ENCODE assay signal across 21 cellular contexts in the genomic region with DNA sequence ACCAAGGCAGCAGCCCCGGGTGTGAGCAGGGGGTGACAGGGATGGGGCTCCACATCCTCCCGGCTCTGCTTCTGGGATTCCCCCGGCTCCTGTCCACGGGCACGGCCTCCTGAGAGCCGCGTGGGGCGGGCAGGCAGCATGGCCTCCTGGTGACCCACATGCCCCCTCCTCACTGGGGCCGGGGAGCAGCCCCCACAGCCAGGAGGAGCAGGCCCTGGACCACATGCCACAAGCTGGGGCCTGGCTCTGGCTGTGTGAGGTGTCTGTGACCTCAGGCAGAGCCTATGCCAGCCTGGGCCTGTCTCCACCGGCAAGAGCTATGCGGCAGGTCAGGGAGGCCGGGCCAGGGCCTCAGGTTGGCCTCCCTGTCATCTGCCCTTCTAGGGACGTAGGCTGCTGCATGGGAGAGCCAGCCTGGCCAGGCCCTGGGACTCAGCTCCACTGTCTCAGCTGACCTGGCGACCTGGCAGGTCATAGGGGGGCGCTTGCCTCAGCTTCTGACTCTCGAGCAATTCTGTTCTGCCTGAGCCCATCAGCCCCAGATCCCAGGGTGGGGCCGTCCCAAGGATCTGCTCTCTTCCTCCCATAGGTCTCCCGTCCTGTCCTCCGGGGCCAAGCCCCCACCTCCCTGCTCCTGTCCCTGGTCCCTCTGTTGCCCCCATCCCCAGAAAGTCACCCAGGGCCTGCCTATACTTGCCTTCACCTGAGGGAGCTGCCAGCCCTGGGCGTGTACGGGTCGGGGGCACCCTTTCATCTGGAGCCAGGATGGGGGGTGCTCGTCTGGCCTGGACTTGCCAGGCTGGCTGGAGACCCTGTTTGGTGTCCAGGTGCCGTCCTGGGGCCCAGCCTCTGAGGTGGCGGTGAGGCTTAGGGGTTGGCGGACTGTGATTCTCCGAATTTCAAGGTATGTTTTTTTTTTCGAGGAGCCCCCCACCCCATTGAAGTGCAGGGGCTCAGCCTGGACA. TPM values are rescaled to one million over a fixed set of nuclear protein-coding genes. Genes with fewer than 3 reads are reported as not detected.
DNase-seq lines count a peak whose midpoint lies in the region; ATAC-seq, FAIRE-seq and TF ChIP-seq lines count a peak whose summit lies in the region.
"Had no signal": no experiment of that assay in that cellular context is flagged by ENCODE, and none has a peak within 500 bp of the region (broad histone marks: within the 10 kb centered on the region; RNA-seq: fewer than 3 reads in every experiment).

No MANE protein-coding gene starts in this region.

- no peak for TF ChIP-seq EP300 in SK-N-SH (IDR thresholded peaks at IDR 0.05; ENCODE audit: borderline replicate concordance in 1 of 2, low read depth in 1 of 2, low read length in 1 of 2)
- TF ChIP-seq EP300 in suprapubic skin (IDR thresholded peaks at IDR 0.05), result no peak
- TF ChIP-seq EP300 in sigmoid colon (IDR thresholded peaks at IDR 0.05), result no peak

- WGBS in SK-N-SH (ENCODE audit: low lambda C conversion rate), result 78% methylated on average over 13 of the region's 28 CpGs
- 68% methylated on average over 9 of the region's 28 CpGs for WGBS in suprapubic skin
- WGBS in sigmoid colon, 2 donors, result 76 to 88% methylated on average over 28 of the region's 28 CpGs

- H3K4me3 ChIP-seq in SK-N-SH (ENCODE audit: low read depth in 2 of 2, low read length in 1 of 2), result no peak overlapping the region
- H3K4me3 ChIP-seq in keratinocyte (ENCODE audit: control insufficient read depth in 2 of 3, extremely low read depth in 1 of 3, insufficient read depth in 2 of 3, low read depth in 1 of 3, low read length in 3 of 3), result peak overlapping the region; percentile 23 to 27 (median 25)
- peak overlapping the region; percentile 21 for H3K4me3 ChIP-seq in suprapubic skin
- H3K4me3 ChIP-seq in sigmoid colon, result no peak overlapping the region
- H3K4me3 ChIP-seq: BLaER1 treated with 17β-estradiol and CSF1 and Interleukin-3, amounts not matched to agents 10 nM and 100 nM; dorsolateral prefrontal cortex; esophagus muscularis mucosa had no signal

- dilution Hi-C loops in keratinocyte (cut with MboI; ENCODE audit: extremely low pct_ligation_motif_present, low sequenced_read_pairs), result no loop called here

- TF ChIP-seq POLR2A in suprapubic skin (IDR thresholded peaks at IDR 0.05), result no peak
- TF ChIP-seq POLR2A in sigmoid colon (IDR thresholded peaks at IDR 0.05), result no peak

- no peak for TF ChIP-seq RAD21 in SK-N-SH (IDR thresholded peaks at IDR 0.05; ENCODE audit: low read length)

- H3F3A ChIP-seq in SK-N-SH (replicated peaks; ENCODE audit: insufficient read depth), result no peaks in the 10 kb centered on the region

- H3K79me2 ChIP-seq in SK-N-SH (ENCODE audit: insufficient read depth), result no peaks in the 10 kb centered on the region
- no peaks in the 10 kb centered on the region for H3K79me2 ChIP-seq in keratinocyte (ENCODE audit: control insufficient read depth, insufficient read depth, low read length)

- H3K27me3 ChIP-seq in SK-N-SH (ENCODE audit: insufficient read depth) (no peaks in the 10 kb centered on the region), keratinocyte (ENCODE audit: control insufficient read depth, extremely low read depth, insufficient read depth, low read length) (no peaks in the 10 kb centered on the region), suprapubic skin (no peaks in the 10 kb centered on the region), sigmoid colon (peaks cover 0 to 10% (median 0%) of the 10 kb centered on the region in 3 donors)
- H3K27me3 ChIP-seq: BLaER1 treated with 17β-estradiol and CSF1 and Interleukin-3, amounts not matched to agents 10 nM and 100 nM had no signal

- peak; percentile 88 for FAIRE-seq in keratinocyte (lab: Jason Lieb, UNC)

- POLR2A ChIA-PET in SK-N-SH (lab: Yijun Ruan, JAX), result no interaction called here

- H3K27ac ChIP-seq in SK-N-SH (ENCODE audit: low read depth in 2 of 2, low read length in 1 of 2) (no peak overlapping the region), VCaP (peak overlapping the region; percentile 88), keratinocyte (ENCODE audit: control insufficient read depth, insufficient read depth, low read length) (peak overlapping the region; percentile 58), suprapubic skin (peak overlapping the region; percentile 76), sigmoid colon (no peak overlapping the region)
- H3K27ac ChIP-seq: dorsolateral prefrontal cortex, esophagus muscularis mucosa had no signal

- CTCF ChIA-PET in SK-N-SH (lab: Yijun Ruan, JAX), result interaction anchor here (0.6 to 1.5 kb wide), 5 partner anchors 10 to 86 kb away, joined by 3 to 4 read pairs (median 3); partner anchors contain the start of gene PSMG3

- peak; percentile 49 for DNase-seq in SK-N-SH
- no peak for DNase-seq in keratinocyte (ENCODE audit: low read depth, low spot score)
- DNase-seq in suprapubic skin (ENCODE audit: low spot score in 2 of 2), result peak in 1 of 2 donors; percentile 71
- DNase-seq in T-helper 1 cell, result no peak
- DNase-seq in sigmoid colon, result no peak
- DNase-seq in SKM-1 treated with dmso at 0.1 percent for 144 hours (lab: John Stamatoyannopoulos, UW; ENCODE audit: unreplicated experiment), result no peak
- DNase-seq: 8988T; DMS153; dorsolateral prefrontal cortex; GF-D8; GOT3; NCI-H146; NCI-H82; nucleus accumbens; retina; stimulated activated CD4-positive, alpha-beta T cell treated with anti-CD3 and anti-CD28 coated beads, Interleukin-15, amount 100 ng/mL, for 24 hours had no signal

- intact Hi-C loops in sigmoid colon (cut with DNase I), result no loop called here

- no peaks in the 10 kb centered on the region for H3K9me2 ChIP-seq in SK-N-SH

- H4K20me1 ChIP-seq in SK-N-SH (ENCODE audit: insufficient read depth), result no peaks in the 10 kb centered on the region
- H4K20me1 ChIP-seq in keratinocyte (ENCODE audit: control insufficient read depth, extremely low read depth, insufficient read depth, low read length), result no peaks in the 10 kb centered on the region
- H4K20me1 ChIP-seq: BLaER1 treated with 17β-estradiol and CSF1 and Interleukin-3, amounts not matched to agents 10 nM and 100 nM had no signal

- H3K9ac ChIP-seq in SK-N-SH (no peak overlapping the region), keratinocyte (ENCODE audit: control insufficient read depth, extremely low read depth, insufficient read depth, low read length) (peak overlapping the region; percentile 53)

- ATAC-seq in SK-N-SH treated with all-trans-retinoic acid at 6 μM for 48 hours, result no peak
- ATAC-seq: Panc1 had no signal

- no peaks in the 10 kb centered on the region for H3K36me3 ChIP-seq in SK-N-SH (replicated peaks in 1 of 2; ENCODE audit: control insufficient read depth in 1 of 2, insufficient read depth in 2 of 2, low read length in 1 of 2)
- H3K36me3 ChIP-seq in keratinocyte (ENCODE audit: control insufficient read depth in 2 of 2, extremely low read depth in 1 of 2, insufficient read depth in 2 of 2, low read length in 2 of 2), result no peaks in the 10 kb centered on the region
- no peaks in the 10 kb centered on the region for H3K36me3 ChIP-seq in suprapubic skin
- H3K36me3 ChIP-seq in sigmoid colon, result no peaks in the 10 kb centered on the region
- H3K36me3 ChIP-seq: BLaER1 treated with 17β-estradiol and CSF1 and Interleukin-3, amounts not matched to agents 10 nM and 100 nM; esophagus muscularis mucosa had no signal

- H3K9me3 ChIP-seq in SK-N-SH (no peaks in the 10 kb centered on the region), keratinocyte (ENCODE audit: control insufficient read depth, low read depth, low read length) (no peaks in the 10 kb centered on the region), suprapubic skin (no peaks in the 10 kb centered on the region), sigmoid colon (no peaks in the 10 kb centered on the region)
- H3K9me3 ChIP-seq: BLaER1 treated with 17β-estradiol and CSF1 and Interleukin-3, amounts not matched to agents 10 nM and 100 nM; esophagus muscularis mucosa had no signal

- no peak overlapping the region for H2AFZ ChIP-seq in SK-N-SH (ENCODE audit: low read depth)
- peak overlapping the region; percentile 68 for H2AFZ ChIP-seq in keratinocyte (ENCODE audit: control insufficient read depth, low read length)

- H3K9me1 ChIP-seq in keratinocyte (ENCODE audit: control insufficient read depth, extremely low read depth, insufficient read depth, low read length), result no peaks in the 10 kb centered on the region

- TF ChIP-seq CTCF in SK-N-SH (IDR thresholded peaks at IDR 0.05) (no peak), VCaP (conservative IDR thresholded peaks at IDR 0.05) (no peak), keratinocyte (optimal IDR thresholded peaks at IDR 0.05 in 1 of 3, IDR thresholded peaks at IDR 0.05 in 1 of 3, conservative IDR thresholded peaks at IDR 0.05 in 1 of 3; ENCODE audit: extremely low read depth in 1 of 3, insufficient read depth in 2 of 3, low read length in 3 of 3) (no peak), suprapubic skin (IDR thresholded peaks at IDR 0.05) (no peak), sigmoid colon (IDR thresholded peaks at IDR 0.05) (no peak)

- H3K4me2 ChIP-seq in SK-N-SH (no peak overlapping the region), keratinocyte (ENCODE audit: control insufficient read depth, extremely low read depth, insufficient read depth, low read depth, low read length) (peak overlapping the region; percentile 82)
- H3K4me2 ChIP-seq: BLaER1 treated with 17β-estradiol and CSF1 and Interleukin-3, amounts not matched to agents 10 nM and 100 nM had no signal

- H3K4me1 ChIP-seq in SK-N-SH (ENCODE audit: control insufficient read depth in 1 of 2, insufficient read depth in 2 of 2, low read depth in 1 of 2, low read length in 1 of 2), result peaks cover 14% of the 10 kb centered on the region in 2 experiments; a peak in 3 of 4 replicates
- H3K4me1 ChIP-seq in keratinocyte (ENCODE audit: control insufficient read depth, extremely low read depth, insufficient read depth, low read length), result peaks cover 46% of the 10 kb centered on the region
- peaks cover 61% of the 10 kb centered on the region for H3K4me1 ChIP-seq in suprapubic skin
- peaks cover 0 to 12% (median 9%) of the 10 kb centered on the region in 4 donors for H3K4me1 ChIP-seq in sigmoid colon

RNA-seq across cellular contexts. Expression of gene TMEM184A, which starts 3.9 kb away (rescaled TPM):
- polyA plus RNA-seq in SK-N-SH (2012; rRNA removed) (1.5 and 1.8 TPM in 2 replicates), keratinocyte (1.6 to 15.6 TPM (median 2.9 TPM) in 3 replicates), sigmoid colon (10 to 100 TPM in 2 of 3 donors, 1 to 10 TPM in 1; 8.4 to 60.3 (median 10.2) TPM)
- polyA plus RNA-seq in SK-N-SH (2012; cell fraction: cytosol; rRNA removed), result 0.43 and 0.46 TPM in 2 replicates
- 6.5 and 6.7 TPM in 2 replicates for polyA plus RNA-seq in SK-N-SH (2012; cell fraction: nucleus; rRNA removed)
- 6.2 TPM for polyA plus RNA-seq in keratinocyte (2011; ENCODE audit: low read depth)
- polyA plus RNA-seq in keratinocyte (2011; cell fraction: cytosol; rRNA removed), result 2.5 and 3.6 TPM in 2 replicates
- polyA plus RNA-seq in keratinocyte (2011; cell fraction: nucleus; rRNA removed), result 21.3 and 26.8 TPM in 2 replicates
- 2.2 and 17.5 TPM in 2 replicates for polyA plus RNA-seq in keratinocyte (2012; ENCODE audit: low replicate concordance)
- 3.2 to 18.8 TPM (median 8.7 TPM) in 3 replicates for polyA minus RNA-seq in keratinocyte
- 2.3 TPM for polyA minus RNA-seq in keratinocyte (2011; cell fraction: cytosol; rRNA and poly(A)+ RNA removed)
- 10.5 and 15.3 TPM in 2 replicates for polyA minus RNA-seq in keratinocyte (2011; cell fraction: nucleus; rRNA and poly(A)+ RNA removed)
- total RNA-seq in suprapubic skin (100 to 1,000 TPM in 3 of 4 donors, 10 to 100 TPM in 1; 55.0 to 234 (median 112) TPM), sigmoid colon (under 1 TPM in 1 of 4 donors, not detected in 3; 0.28 TPM)

RNA-seq across cellular contexts. Expression of gene PSMG3, which starts 9.9 kb away (rescaled TPM):
- polyA plus RNA-seq in SK-N-SH (2012; rRNA removed) (106 and 109 TPM in 2 replicates), keratinocyte (47.7 to 49.6 TPM (median 48.0 TPM) in 3 replicates), sigmoid colon (10 to 100 TPM; 50.5 to 68.0 (median 66.6) TPM)
- 71.7 and 94.8 TPM in 2 replicates for polyA plus RNA-seq in SK-N-SH (2012; cell fraction: cytosol; rRNA removed)
- 82.8 and 87.7 TPM in 2 replicates for polyA plus RNA-seq in SK-N-SH (2012; cell fraction: nucleus; rRNA removed)
- polyA plus RNA-seq in keratinocyte (2011; ENCODE audit: low read depth), result 12.6 TPM
- 29.4 and 49.1 TPM in 2 replicates for polyA plus RNA-seq in keratinocyte (2011; cell fraction: cytosol; rRNA removed)
- 64.3 and 71.0 TPM in 2 replicates for polyA plus RNA-seq in keratinocyte (2011; cell fraction: nucleus; rRNA removed)
- polyA plus RNA-seq in keratinocyte (2012; ENCODE audit: low replicate concordance), result 35.3 and 49.4 TPM in 2 replicates
- 11.6 to 20.6 TPM (median 17.0 TPM) in 3 replicates for polyA minus RNA-seq in keratinocyte
- 26.9 TPM for polyA minus RNA-seq in keratinocyte (2011; cell fraction: cytosol; rRNA and poly(A)+ RNA removed)
- polyA minus RNA-seq in keratinocyte (2011; cell fraction: nucleus; rRNA and poly(A)+ RNA removed), result 3.0 and 4.5 TPM in 2 replicates
- total RNA-seq in suprapubic skin (10 to 100 TPM; 35.7 to 79.0 (median 62.0) TPM), sigmoid colon (10 to 100 TPM; 23.3 to 52.8 (median 41.6) TPM)

RNA-seq across cellular contexts. Expression of gene MAFK, which starts 29.4 kb away (rescaled TPM):
- polyA plus RNA-seq in SK-N-SH (2012; rRNA removed), result 33.0 and 33.2 TPM in 2 replicates
- 8.3 and 12.2 TPM in 2 replicates for polyA plus RNA-seq in SK-N-SH (2012; cell fraction: cytosol; rRNA removed)
- 240 and 252 TPM in 2 replicates for polyA plus RNA-seq in SK-N-SH (2012; cell fraction: nucleus; rRNA removed)
- 3.8 to 5.9 TPM (median 5.2 TPM) in 3 replicates for polyA plus RNA-seq in keratinocyte
- polyA plus RNA-seq in keratinocyte (2011; ENCODE audit: low read depth), result 16.6 TPM
- polyA plus RNA-seq in keratinocyte (2011; cell fraction: cytosol; rRNA removed), result 1.8 and 7.3 TPM in 2 replicates
- 12.9 and 18.7 TPM in 2 replicates for polyA plus RNA-seq in keratinocyte (2011; cell fraction: nucleus; rRNA removed)
- polyA plus RNA-seq in keratinocyte (2012; ENCODE audit: low replicate concordance), result 9.6 and 17.6 TPM in 2 replicates
- polyA minus RNA-seq in keratinocyte, result 2.3 to 2.4 TPM (median 2.3 TPM) in 3 replicates
- 12.1 TPM for polyA minus RNA-seq in keratinocyte (2011; cell fraction: cytosol; rRNA and poly(A)+ RNA removed)
- 5.9 and 8.0 TPM in 2 replicates for polyA minus RNA-seq in keratinocyte (2011; cell fraction: nucleus; rRNA and poly(A)+ RNA removed)
- 10 to 100 TPM; 29.3 to 65.0 (median 36.2) TPM for total RNA-seq in suprapubic skin
- total RNA-seq in sigmoid colon, result 10 to 100 TPM; 22.1 to 57.6 (median 42.5) TPM
- 10 to 100 TPM; 34.8 to 43.0 (median 42.1) TPM for polyA plus RNA-seq in sigmoid colon

RNA-seq across cellular contexts. Expression of gene INTS1, which starts 55.7 kb away (rescaled TPM):
- polyA plus RNA-seq in SK-N-SH (2012; rRNA removed), result 35.7 and 48.1 TPM in 2 replicates
- 12.0 and 22.3 TPM in 2 replicates for polyA plus RNA-seq in SK-N-SH (2012; cell fraction: cytosol; rRNA removed)
- 148 and 184 TPM in 2 replicates for polyA plus RNA-seq in SK-N-SH (2012; cell fraction: nucleus; rRNA removed)
- 10.6 to 18.0 TPM (median 14.3 TPM) in 3 replicates for polyA plus RNA-seq in keratinocyte
- 10.9 TPM for polyA plus RNA-seq in keratinocyte (2011; ENCODE audit: low read depth)
- 8.1 and 24.4 TPM in 2 replicates for polyA plus RNA-seq in keratinocyte (2011; cell fraction: cytosol; rRNA removed)
- polyA plus RNA-seq in keratinocyte (2011; cell fraction: nucleus; rRNA removed), result 51.1 and 79.6 TPM in 2 replicates
- polyA plus RNA-seq in keratinocyte (2012; ENCODE audit: low replicate concordance), result 35.3 and 50.3 TPM in 2 replicates
- 23.9 to 68.4 TPM (median 27.1 TPM) in 3 replicates for polyA minus RNA-seq in keratinocyte
- 87.1 TPM for polyA minus RNA-seq in keratinocyte (2011; cell fraction: cytosol; rRNA and poly(A)+ RNA removed)
- polyA minus RNA-seq in keratinocyte (2011; cell fraction: nucleus; rRNA and poly(A)+ RNA removed), result 61.0 and 78.5 TPM in 2 replicates
- total RNA-seq in suprapubic skin, result 10 to 100 TPM; 45.7 to 96.5 (median 75.8) TPM
- 10 to 100 TPM; 18.9 to 35.7 (median 26.2) TPM for total RNA-seq in sigmoid colon
- polyA plus RNA-seq in sigmoid colon, result 10 to 100 TPM; 16.2 to 78.3 (median 22.9) TPM

Comparison
In these comparisons a context has a peak if more than half of its experiments do, and no peak if none do; other contexts are left out.
1. H3K27ac ChIP-seq: peak in VCaP (single experiment), keratinocyte (single experiment) and suprapubic skin (single experiment); none in SK-N-SH (0 of 2) and sigmoid colon (0 of 4).
2. H3K4me3 ChIP-seq: peak in keratinocyte (3 of 3) and suprapubic skin (single experiment); none in SK-N-SH (0 of 2) and sigmoid colon (0 of 4).